Comparison of ENCODE assay signal across 1 cellular context in the genomic region with DNA sequence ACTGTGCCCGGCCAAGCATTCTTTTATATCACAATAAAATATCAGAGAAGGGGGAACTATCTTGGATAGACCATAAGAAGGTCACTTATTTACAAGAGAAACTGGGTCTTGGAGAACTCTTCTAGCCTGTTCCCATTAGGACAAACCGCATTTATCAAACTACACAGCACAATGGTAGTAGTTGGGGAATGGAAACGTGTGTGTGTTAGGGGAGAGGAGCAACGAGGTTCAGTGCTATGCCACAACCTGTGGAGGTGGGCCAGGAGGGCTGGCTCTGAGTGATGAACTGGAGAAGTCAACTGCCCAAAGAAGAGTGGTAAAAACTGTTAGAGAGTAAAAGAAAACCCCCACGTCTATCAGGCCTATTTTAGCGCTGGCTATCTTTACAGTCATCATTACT.
TF ChIP-seq lines count a peak whose summit lies in the region.

No MANE protein-coding gene starts in this region.

TF ChIP-seq in HCT116, 20 proteins besides CTCF, POLR2A, EP300 and RAD21:
- TF ChIP-seq POLR2AphosphoS5 (IDR thresholded peaks at IDR 0.05; ENCODE audit: low read depth, low read length) (no peak), SIN3A (IDR thresholded peaks at IDR 0.05; ENCODE audit: low read depth) (no peak), EGR1 (IDR thresholded peaks at IDR 0.05; ENCODE audit: low read depth) (no peak), SP1 (IDR thresholded peaks at IDR 0.05; ENCODE audit: low read depth) (no peak)
TF ChIP-seq in HCT116: peak in this region for 0.
